Comparison of ENCODE assay signal across 10 cellular contexts in the genomic region with DNA sequence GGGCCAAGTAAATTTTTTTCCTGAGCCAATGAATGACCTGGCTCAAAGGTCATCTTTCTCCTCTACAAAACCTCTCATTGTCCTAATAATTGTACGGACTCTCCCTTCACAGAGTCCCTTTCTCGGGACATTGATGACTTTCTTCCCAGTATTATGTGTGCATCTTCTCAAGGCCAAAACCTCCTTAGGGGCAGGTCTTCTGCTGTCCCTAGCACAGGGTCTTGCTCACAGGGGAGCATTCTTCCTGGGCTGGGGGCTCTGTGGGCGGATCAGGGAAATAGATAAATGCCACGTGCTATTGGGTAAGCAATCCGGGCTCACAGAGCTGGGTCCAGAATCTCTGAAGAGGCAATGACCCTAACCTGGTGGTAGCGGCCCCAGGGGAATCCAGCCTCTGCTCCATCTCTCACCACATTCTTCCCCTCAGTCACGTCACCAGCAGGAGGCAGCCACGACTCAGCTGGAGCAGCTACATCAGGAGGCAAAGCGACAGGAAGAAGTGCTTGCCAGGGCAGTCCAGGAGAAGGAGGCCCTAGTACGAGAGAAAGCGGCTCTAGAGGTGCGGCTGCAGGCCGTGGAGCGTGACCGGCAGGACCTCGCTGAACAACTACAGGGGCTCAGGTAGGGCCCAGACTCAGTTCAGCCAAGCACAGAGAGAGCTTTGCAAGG. TPM values are rescaled to one million over a fixed set of nuclear protein-coding genes. Genes with fewer than 3 reads are reported as not detected.
DNase-seq lines count a peak whose midpoint lies in the region; ATAC-seq, FAIRE-seq and TF ChIP-seq lines count a peak whose summit lies in the region.
"Had no signal": no experiment of that assay in that cellular context is flagged by ENCODE, and none has a peak within 500 bp of the region (broad histone marks: within the 10 kb centered on the region; RNA-seq: fewer than 3 reads in every experiment).

No MANE protein-coding gene starts in this region.

- DNase-seq in Daoy (ENCODE audit: low read depth) (peak; percentile 14), HuH-7 (ENCODE audit: low spot score) (peak; percentile 45), kidney tubule cell (ENCODE audit: low spot score) (peak; percentile 7), small intestine (no peak), coronary artery (ENCODE audit: low spot score) (no peak), NCI-H187 treated with DMSO at 0.1 percent for 48 hours (lab: John Stamatoyannopoulos, UW) (no peak)
- DNase-seq in activated naive CD4-positive, alpha-beta T cell treated with anti-CD3 and anti-CD28 coated beads, Interleukin-2, amount 10 ng/mL, durations not matched to agents 7 days and 5 days: peak; percentile 37
- DNase-seq: activated effector memory CD4-positive, alpha-beta T cell treated with Interleukin-2 at 50 U/mL for 16 hours had no signal

- no peaks in the 10 kb centered on the region for H3K27me3 ChIP-seq in small intestine (ENCODE audit: control insufficient read depth in 2 of 2, insufficient read depth in 2 of 2, low read length in 2 of 2)

- no peak for ATAC-seq in GM21381 (IDR thresholded peaks at IDR 0.05; ENCODE audit: unreplicated experiment)

- no peaks in the 10 kb centered on the region for H3K4me1 ChIP-seq in small intestine (ENCODE audit: control insufficient read depth in 2 of 2, insufficient read depth in 1 of 2, low read depth in 1 of 2, low read length in 1 of 2)

- 83 to 86% (median 85%) methylated on average over 16 of the region's 16 CpGs for WGBS in small intestine, 3 donors

- no peaks in the 10 kb centered on the region for H3K9me3 ChIP-seq in small intestine (ENCODE audit: control insufficient read depth, low read depth)

- no peaks in the 10 kb centered on the region for H3K27me3 Mint-ChIP-seq in activated naive CD4-positive, alpha-beta T cell treated with anti-CD3 and anti-CD28 coated beads, Interleukin-2, amount 10 ng/mL, durations not matched to agents 7 days and 5 days

- H3K4me1 Mint-ChIP-seq in activated naive CD4-positive, alpha-beta T cell treated with anti-CD3 and anti-CD28 coated beads, Interleukin-2, amount 10 ng/mL, durations not matched to agents 7 days and 5 days: no peaks in the 10 kb centered on the region

- TF ChIP-seq CTCF in coronary artery (IDR thresholded peaks at IDR 0.05): no peak

- no peaks in the 10 kb centered on the region for H3K9me3 Mint-ChIP-seq in activated naive CD4-positive, alpha-beta T cell treated with anti-CD3 and anti-CD28 coated beads, Interleukin-2, amount 10 ng/mL, durations not matched to agents 7 days and 5 days

- peaks cover 24% of the 10 kb centered on the region for H3K36me3 Mint-ChIP-seq in activated naive CD4-positive, alpha-beta T cell treated with anti-CD3 and anti-CD28 coated beads, Interleukin-2, amount 10 ng/mL, durations not matched to agents 7 days and 5 days

- H3K4me3 ChIP-seq in small intestine (ENCODE audit: low read depth in 1 of 2, low read length in 2 of 2) (no peak overlapping the region), coronary artery (no peak overlapping the region)

- H3K4me3 Mint-ChIP-seq in activated naive CD4-positive, alpha-beta T cell treated with anti-CD3 and anti-CD28 coated beads, Interleukin-2, amount 10 ng/mL, durations not matched to agents 7 days and 5 days: no peak overlapping the region

- H3K27ac ChIP-seq in small intestine (ENCODE audit: low read depth in 1 of 2, low read length in 1 of 2) (no peak overlapping the region), coronary artery (no peak overlapping the region)

- CTCF ChIA-PET in activated naive CD4-positive, alpha-beta T cell treated with anti-CD3 and anti-CD28 coated beads, Interleukin-2, amount 10 ng/mL, durations not matched to agents 7 days and 5 days (lab: Charles Lee): interaction anchor here (1.1 to 2.0 kb wide), 3 partner anchors 15 to 24 kb away, joined by 3 to 9 read pairs (median 5); no protein-coding TSS in a partner anchor

- H3K36me3 ChIP-seq in small intestine (ENCODE audit: control insufficient read depth in 2 of 2, insufficient read depth in 2 of 2, low read length in 2 of 2): peaks cover 6 to 15% of the 10 kb centered on the region in 2 donors

- FAIRE-seq in small intestine (lab: Jason Lieb, UNC): no peak

- no peak overlapping the region for H3K27ac Mint-ChIP-seq in activated naive CD4-positive, alpha-beta T cell treated with anti-CD3 and anti-CD28 coated beads, Interleukin-2, amount 10 ng/mL, durations not matched to agents 7 days and 5 days

RNA-seq across cellular contexts. Expression of a gene that starts 23.5 kb away (rescaled TPM):
- 18.4 and 19.9 TPM in 2 replicates for total RNA-seq in Daoy (2014; rRNA removed; shearing (Covaris generic))
- polyA plus RNA-seq in small intestine: 10 to 100 TPM in 1 of 3 donors, 1 to 10 TPM in 2; 3.0 to 11.4 (median 6.3) TPM

RNA-seq across cellular contexts. Expression of a gene that starts 40.9 kb away (rescaled TPM):
- 5.2 and 12.1 TPM in 2 replicates for total RNA-seq in Daoy (2014; rRNA removed; shearing (Covaris generic))
- polyA plus RNA-seq in small intestine: under 1 TPM in 1 of 3 donors, not detected in 2; 0.07 TPM

RNA-seq across cellular contexts. Expression of a gene that starts 50.5 kb away (rescaled TPM):
- total RNA-seq in Daoy (2014; rRNA removed; shearing (Covaris generic)): not detected in 2 replicates
- polyA plus RNA-seq in small intestine: not detected
- total RNA-seq: mesenteric fat pad had no signal

Comparison
In these comparisons a context has a peak if more than half of its experiments do, and no peak if none do; other contexts are left out.
1. DNase-seq: peak in Daoy (single experiment), HuH-7 (single experiment), activated naive CD4-positive, alpha-beta T cell treated with anti-CD3 and anti-CD28 coated beads, Interleukin-2, amount 10 ng/mL, durations not matched to agents 7 days and 5 days (single experiment) and kidney tubule cell (single experiment); none in small intestine (single experiment), coronary artery (single experiment) and NCI-H187 treated with DMSO at 0.1 percent for 48 hours (single experiment).